ENCODE assay signal across 1 cellular context in the genomic region with DNA sequence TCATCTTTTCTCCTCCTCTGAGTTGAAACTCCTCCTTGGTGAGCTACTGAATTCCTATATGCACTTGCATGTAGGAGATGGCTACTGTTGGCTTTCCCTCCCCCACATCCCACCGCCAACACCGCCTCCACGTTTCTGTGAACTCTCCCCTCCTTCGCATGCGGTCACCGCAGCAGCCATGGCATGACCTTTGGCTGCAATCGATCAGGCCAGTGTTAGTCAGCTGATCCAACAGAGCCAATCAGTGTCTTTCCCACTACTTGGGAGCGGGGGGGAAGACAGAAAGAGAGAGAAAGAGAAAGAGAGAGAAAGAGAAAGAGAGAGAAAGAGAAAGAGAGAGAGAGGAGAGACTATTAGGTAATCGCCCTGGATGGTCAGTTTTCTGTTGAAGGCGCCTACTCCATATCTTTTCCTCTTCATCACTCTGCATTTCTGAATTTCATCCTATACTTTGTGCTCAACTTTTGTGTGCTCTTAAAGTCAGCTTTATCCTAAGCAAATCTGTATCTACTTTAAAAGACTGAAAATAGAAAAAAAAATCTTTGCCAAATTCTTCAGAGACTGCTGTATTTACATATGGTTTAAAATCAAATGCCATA.
TF ChIP-seq lines count a peak whose summit lies in the region.

No MANE protein-coding gene starts in this region.

TF ChIP-seq in HepG2, 621 proteins besides CTCF, POLR2A, EP300 and RAD21 (continued from another document and continues in another):
- TF ChIP-seq, protein P1, sequence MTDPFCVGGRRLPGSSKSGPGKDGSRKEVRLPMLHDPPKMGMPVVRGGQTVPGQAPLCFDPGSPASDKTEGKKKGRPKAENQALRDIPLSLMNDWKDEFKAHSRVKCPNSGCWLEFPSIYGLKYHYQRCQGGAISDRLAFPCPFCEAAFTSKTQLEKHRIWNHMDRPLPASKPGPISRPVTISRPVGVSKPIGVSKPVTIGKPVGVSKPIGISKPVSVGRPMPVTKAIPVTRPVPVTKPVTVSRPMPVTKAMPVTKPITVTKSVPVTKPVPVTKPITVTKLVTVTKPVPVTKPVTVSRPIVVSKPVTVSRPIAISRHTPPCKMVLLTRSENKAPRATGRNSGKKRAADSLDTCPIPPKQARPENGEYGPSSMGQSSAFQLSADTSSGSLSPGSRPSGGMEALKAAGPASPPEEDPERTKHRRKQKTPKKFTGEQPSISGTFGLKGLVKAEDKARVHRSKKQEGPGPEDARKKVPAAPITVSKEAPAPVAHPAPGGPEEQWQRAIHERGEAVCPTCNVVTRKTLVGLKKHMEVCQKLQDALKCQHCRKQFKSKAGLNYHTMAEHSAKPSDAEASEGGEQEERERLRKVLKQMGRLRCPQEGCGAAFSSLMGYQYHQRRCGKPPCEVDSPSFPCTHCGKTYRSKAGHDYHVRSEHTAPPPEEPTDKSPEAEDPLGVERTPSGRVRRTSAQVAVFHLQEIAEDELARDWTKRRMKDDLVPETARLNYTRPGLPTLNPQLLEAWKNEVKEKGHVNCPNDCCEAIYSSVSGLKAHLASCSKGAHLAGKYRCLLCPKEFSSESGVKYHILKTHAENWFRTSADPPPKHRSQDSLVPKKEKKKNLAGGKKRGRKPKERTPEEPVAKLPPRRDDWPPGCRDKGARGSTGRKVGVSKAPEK (CRISPR knock-in tag; IDR thresholded peaks at IDR 0.05; ENCODE audit: borderline replicate concordance): 0 out of 2 replicates have a peak, but pooled peaks have one; percentile 92
- no peak for TF ChIP-seq RFX3 (CRISPR knock-in tag; IDR thresholded peaks at IDR 0.05)
- peak; percentile 99 for TF ChIP-seq HOMEZ (CRISPR knock-in tag; IDR thresholded peaks at IDR 0.05; ENCODE audit: low read depth)
- TF ChIP-seq YY1 (IDR thresholded peaks at IDR 0.05; ENCODE audit: insufficient read depth, insufficient replicate concordance, low read depth, low read length): peak; percentile 84
- TF ChIP-seq ZNF253 (CRISPR knock-in tag; IDR thresholded peaks at IDR 0.05; ENCODE audit: borderline replicate concordance): 0 out of 2 replicates have a peak, but pooled peaks have one; percentile 36
- TF ChIP-seq ZBTB33 (CRISPR knock-in tag; IDR thresholded peaks at IDR 0.05): peak; percentile 88
- TF ChIP-seq SMC3 (IDR thresholded peaks at IDR 0.05; ENCODE audit: low read length): no peak
- TF ChIP-seq CCAR2 (optimal IDR thresholded peaks at IDR 0.05; ENCODE audit: low read depth, low read length): no peak
- peak; percentile 96 for TF ChIP-seq MYC (CRISPR knock-in tag; IDR thresholded peaks at IDR 0.05; ENCODE audit: borderline replicate concordance)
- TF ChIP-seq IRX3 (CRISPR knock-in tag; IDR thresholded peaks at IDR 0.05; ENCODE audit: borderline replicate concordance, low read depth): peak; percentile 98
- TF ChIP-seq CHD4 (IDR thresholded peaks at IDR 0.05; ENCODE audit: borderline replicate concordance, low read length): no peak
- no peak for TF ChIP-seq HHEX (CRISPR knock-in tag; IDR thresholded peaks at IDR 0.05)
- no peak for TF ChIP-seq PBX2 (CRISPR knock-in tag; IDR thresholded peaks at IDR 0.05)
- TF ChIP-seq DPF2 (CRISPR knock-in tag; IDR thresholded peaks at IDR 0.05; ENCODE audit: borderline replicate concordance, low read depth): peak; percentile 73; the same call in 1 of the 2 replicates
- TF ChIP-seq TAF15 (IDR thresholded peaks at IDR 0.05; ENCODE audit: low read depth, low read length, poor library complexity, severe bottlenecking): no peak
- TF ChIP-seq ZNF878 (CRISPR knock-in tag; IDR thresholded peaks at IDR 0.05): peak; percentile 90; the same call in 1 of the 2 replicates
- TF ChIP-seq AGO1 (IDR thresholded peaks at IDR 0.05; ENCODE audit: low read depth, low read length, poor library complexity, severe bottlenecking): no peak
- no peak for TF ChIP-seq GABPA (IDR thresholded peaks at IDR 0.05; ENCODE audit: low read depth, low read length)
- peak; percentile 21; the same call in 1 of the 2 replicates for TF ChIP-seq GABPA (CRISPR knock-in tag; IDR thresholded peaks at IDR 0.05; ENCODE audit: low read depth)
- TF ChIP-seq, protein P2, sequence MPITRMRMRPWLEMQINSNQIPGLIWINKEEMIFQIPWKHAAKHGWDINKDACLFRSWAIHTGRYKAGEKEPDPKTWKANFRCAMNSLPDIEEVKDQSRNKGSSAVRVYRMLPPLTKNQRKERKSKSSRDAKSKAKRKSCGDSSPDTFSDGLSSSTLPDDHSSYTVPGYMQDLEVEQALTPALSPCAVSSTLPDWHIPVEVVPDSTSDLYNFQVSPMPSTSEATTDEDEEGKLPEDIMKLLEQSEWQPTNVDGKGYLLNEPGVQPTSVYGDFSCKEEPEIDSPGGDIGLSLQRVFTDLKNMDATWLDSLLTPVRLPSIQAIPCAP (CRISPR knock-in tag; IDR thresholded peaks at IDR 0.05; ENCODE audit: low read depth): 0 out of 2 replicates have a peak, but pooled peaks have one; percentile 70
- TF ChIP-seq TP53 (CRISPR knock-in tag; conservative IDR thresholded peaks at IDR 0.05): no peak
- no peak for TF ChIP-seq MED13 (CRISPR knock-in tag; IDR thresholded peaks at IDR 0.05)
- TF ChIP-seq ZNF781 (CRISPR knock-in tag; IDR thresholded peaks at IDR 0.05; ENCODE audit: borderline replicate concordance, not compliant biosample characterization): peak; percentile 94
- TF ChIP-seq ARNT2 (CRISPR knock-in tag; IDR thresholded peaks at IDR 0.05; ENCODE audit: low read depth): peak; percentile 85
- TF ChIP-seq MIER3 (CRISPR knock-in tag; IDR thresholded peaks at IDR 0.05; ENCODE audit: borderline replicate concordance): peak; percentile 97; the same call in 1 of the 2 replicates
- TF ChIP-seq ZNF432 (CRISPR knock-in tag; IDR thresholded peaks at IDR 0.05; ENCODE audit: borderline replicate concordance): no peak
- peak; percentile 78 for TF ChIP-seq TBX3 (IDR thresholded peaks at IDR 0.05; ENCODE audit: borderline replicate concordance)
- TF ChIP-seq TAF1 (CRISPR knock-in tag; IDR thresholded peaks at IDR 0.05): no peak
- TF ChIP-seq, protein P3, sequence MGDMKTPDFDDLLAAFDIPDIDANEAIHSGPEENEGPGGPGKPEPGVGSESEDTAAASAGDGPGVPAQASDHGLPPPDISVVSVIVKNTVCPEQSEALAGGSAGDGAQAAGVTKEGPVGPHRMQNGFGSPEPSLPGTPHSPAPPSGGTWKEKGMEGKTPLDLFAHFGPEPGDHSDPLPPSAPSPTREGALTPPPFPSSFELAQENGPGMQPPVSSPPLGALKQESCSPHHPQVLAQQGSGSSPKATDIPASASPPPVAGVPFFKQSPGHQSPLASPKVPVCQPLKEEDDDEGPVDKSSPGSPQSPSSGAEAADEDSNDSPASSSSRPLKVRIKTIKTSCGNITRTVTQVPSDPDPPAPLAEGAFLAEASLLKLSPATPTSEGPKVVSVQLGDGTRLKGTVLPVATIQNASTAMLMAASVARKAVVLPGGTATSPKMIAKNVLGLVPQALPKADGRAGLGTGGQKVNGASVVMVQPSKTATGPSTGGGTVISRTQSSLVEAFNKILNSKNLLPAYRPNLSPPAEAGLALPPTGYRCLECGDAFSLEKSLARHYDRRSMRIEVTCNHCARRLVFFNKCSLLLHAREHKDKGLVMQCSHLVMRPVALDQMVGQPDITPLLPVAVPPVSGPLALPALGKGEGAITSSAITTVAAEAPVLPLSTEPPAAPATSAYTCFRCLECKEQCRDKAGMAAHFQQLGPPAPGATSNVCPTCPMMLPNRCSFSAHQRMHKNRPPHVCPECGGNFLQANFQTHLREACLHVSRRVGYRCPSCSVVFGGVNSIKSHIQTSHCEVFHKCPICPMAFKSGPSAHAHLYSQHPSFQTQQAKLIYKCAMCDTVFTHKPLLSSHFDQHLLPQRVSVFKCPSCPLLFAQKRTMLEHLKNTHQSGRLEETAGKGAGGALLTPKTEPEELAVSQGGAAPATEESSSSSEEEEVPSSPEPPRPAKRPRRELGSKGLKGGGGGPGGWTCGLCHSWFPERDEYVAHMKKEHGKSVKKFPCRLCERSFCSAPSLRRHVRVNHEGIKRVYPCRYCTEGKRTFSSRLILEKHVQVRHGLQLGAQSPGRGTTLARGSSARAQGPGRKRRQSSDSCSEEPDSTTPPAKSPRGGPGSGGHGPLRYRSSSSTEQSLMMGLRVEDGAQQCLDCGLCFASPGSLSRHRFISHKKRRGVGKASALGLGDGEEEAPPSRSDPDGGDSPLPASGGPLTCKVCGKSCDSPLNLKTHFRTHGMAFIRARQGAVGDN (CRISPR knock-in tag; IDR thresholded peaks at IDR 0.05): peak; percentile 98
- peak; percentile 70; the same call in 1 of the 2 replicates for TF ChIP-seq ZNF343 (CRISPR knock-in tag; IDR thresholded peaks at IDR 0.05)
- TF ChIP-seq ZNF574 (CRISPR knock-in tag; IDR thresholded peaks at IDR 0.05): peak; percentile 87
- TF ChIP-seq ZBTB8A (CRISPR knock-in tag; IDR thresholded peaks at IDR 0.05; ENCODE audit: borderline replicate concordance, low read depth): peak; percentile 68; the same call in 1 of the 2 replicates
- TF ChIP-seq TBL1XR1 (IDR thresholded peaks at IDR 0.05; ENCODE audit: borderline replicate concordance, low read length, partially characterized antibody): peak; percentile 75
- no peak for TF ChIP-seq PHF21A (CRISPR knock-in tag; IDR thresholded peaks at IDR 0.05)
- TF ChIP-seq ZNF207 (IDR thresholded peaks at IDR 0.05; ENCODE audit: borderline replicate concordance): no peak
- no peak for TF ChIP-seq XBP1 (CRISPR knock-in tag; IDR thresholded peaks at IDR 0.05)
- peak; percentile 75; the same call in 1 of the 2 replicates for TF ChIP-seq MEIS2 (CRISPR knock-in tag; IDR thresholded peaks at IDR 0.05)
- TF ChIP-seq, protein P4, sequence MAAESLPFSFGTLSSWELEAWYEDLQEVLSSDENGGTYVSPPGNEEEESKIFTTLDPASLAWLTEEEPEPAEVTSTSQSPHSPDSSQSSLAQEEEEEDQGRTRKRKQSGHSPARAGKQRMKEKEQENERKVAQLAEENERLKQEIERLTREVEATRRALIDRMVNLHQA (CRISPR knock-in tag; IDR thresholded peaks at IDR 0.05): no peak
- TF ChIP-seq ZNF761 (CRISPR knock-in tag; conservative IDR thresholded peaks at IDR 0.05): peak; percentile 84; the same call in 1 of the 2 replicates
- no peak; the same call in 1 of the 2 replicates for TF ChIP-seq ZSCAN12 (CRISPR knock-in tag; IDR thresholded peaks at IDR 0.05)
- peak; percentile 87 for TF ChIP-seq ZMYM2 (CRISPR knock-in tag; IDR thresholded peaks at IDR 0.05)
- TF ChIP-seq ZNF569 (CRISPR knock-in tag; IDR thresholded peaks at IDR 0.05; ENCODE audit: borderline replicate concordance): no peak
- TF ChIP-seq ZNF674 (CRISPR knock-in tag; IDR thresholded peaks at IDR 0.05; ENCODE audit: low read depth): no peak
- TF ChIP-seq ZFP62 (CRISPR knock-in tag; IDR thresholded peaks at IDR 0.05): no peak
- TF ChIP-seq ZNF44 (CRISPR knock-in tag; IDR thresholded peaks at IDR 0.05): no peak; the same call in none of the 2 replicates
- TF ChIP-seq NR0B2 (CRISPR knock-in tag; IDR thresholded peaks at IDR 0.05): peak; percentile 91
